9 cellular contexts compared by ENCODE assay signal in the genomic region with DNA sequence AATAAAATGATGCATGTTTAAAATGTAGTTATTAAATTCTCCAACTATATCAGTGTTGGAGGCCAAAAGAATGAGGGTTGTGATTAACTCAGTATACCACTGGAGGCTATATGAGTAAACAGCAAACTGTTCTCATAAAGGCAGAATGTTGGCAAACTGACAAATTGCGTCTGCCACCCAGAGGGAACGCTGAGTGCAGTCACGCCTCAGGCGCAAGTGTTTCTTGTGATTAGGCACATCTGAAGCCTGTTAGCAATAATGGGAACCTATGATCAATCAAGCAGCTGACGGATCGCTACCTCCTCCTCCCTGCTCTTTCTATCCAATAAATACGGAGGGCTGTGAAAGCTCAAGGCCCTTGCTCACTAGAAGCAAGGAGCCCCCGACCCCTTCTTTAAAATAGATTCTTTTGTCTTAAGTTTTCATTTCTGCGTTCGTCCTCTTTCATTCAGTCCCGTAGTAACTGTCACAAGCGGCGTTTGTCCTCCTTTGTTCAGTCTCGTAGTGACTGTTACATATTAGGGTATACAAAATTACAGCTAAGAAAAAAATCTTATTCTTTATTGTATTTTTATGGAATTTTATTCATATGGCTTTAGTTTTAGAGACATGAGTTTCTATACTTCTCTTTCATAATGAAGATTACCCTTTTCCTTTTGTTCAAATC.
DNase-seq lines count a peak whose midpoint lies in the region; FAIRE-seq and TF ChIP-seq lines count a peak whose summit lies in the region.
"Had no signal": no experiment of that assay in that cellular context is flagged by ENCODE, and none has a peak within 500 bp of the region (broad histone marks: within the 10 kb centered on the region; RNA-seq: fewer than 3 reads in every experiment).

No MANE protein-coding gene starts in this region.

- H3K9me3 Mint-ChIP-seq in nephron progenitor cell: peaks cover 25% of the 10 kb centered on the region

- peaks cover 11% of the 10 kb centered on the region for H3K36me3 Mint-ChIP-seq in nephron progenitor cell (ENCODE audit: low read depth)

- DNase-seq in DMS153 treated with DMSO at 0.1 percent for 48 hours (lab: John Stamatoyannopoulos, UW; ENCODE audit: unreplicated experiment): peak; percentile 5
- DNase-seq in NCI-H2227 (lab: John Stamatoyannopoulos, UW; ENCODE audit: unreplicated experiment): peak; percentile 50
- peak; percentile 76 for DNase-seq in dedifferentiated amniotic fluid mesenchymal stem cell (ENCODE audit: extremely low spot score)
- DNase-seq in nephron progenitor cell: peak; percentile 6
- no peak for DNase-seq in D721Med (ENCODE audit: insufficient read length, low spot score)
- DNase-seq in T-helper 1 cell: no peak
- no peak for DNase-seq in effector memory CD4-positive, alpha-beta T cell
- no peak for DNase-seq in activated gamma-delta T cell treated with Interleukin-2 at 50 U/mL for 16 hours
- DNase-seq: esophagus squamous epithelium had no signal

- H3K4me3 ChIP-seq in effector memory CD4-positive, alpha-beta T cell (ENCODE audit: insufficient read depth, low read depth, low read length, poor library complexity, severe bottlenecking): no peak overlapping the region
- H3K4me3 ChIP-seq: esophagus squamous epithelium had no signal

- no peak overlapping the region for H3K27ac ChIP-seq in effector memory CD4-positive, alpha-beta T cell (ENCODE audit: insufficient read depth, low read length, poor library complexity, severe bottlenecking)

- no peaks in the 10 kb centered on the region for H3K27me3 ChIP-seq in effector memory CD4-positive, alpha-beta T cell (replicated peaks; ENCODE audit: control insufficient read depth, insufficient read depth, low read length, poor library complexity, severe bottlenecking)
- H3K27me3 ChIP-seq: esophagus squamous epithelium had no signal

- no peak for FAIRE-seq in D721Med (lab: Jason Lieb, UNC)

- no peak overlapping the region for H3K4me3 Mint-ChIP-seq in nephron progenitor cell

- H3K36me3 ChIP-seq in effector memory CD4-positive, alpha-beta T cell (ENCODE audit: control insufficient read depth, insufficient read depth, low read length): no peaks in the 10 kb centered on the region
- H3K36me3 ChIP-seq: esophagus squamous epithelium had no signal

- TF ChIP-seq CTCF in nephron progenitor cell (IDR thresholded peaks at IDR 0.05) (no peak), D721Med (IDR thresholded peaks at IDR 0.05; ENCODE audit: insufficient read depth, missing control alignments) (no peak)

- peaks cover 17% of the 10 kb centered on the region for H3K4me1 Mint-ChIP-seq in nephron progenitor cell

- no peaks in the 10 kb centered on the region for H3K4me1 ChIP-seq in effector memory CD4-positive, alpha-beta T cell (ENCODE audit: control insufficient read depth, insufficient read depth, low read length, poor library complexity, severe bottlenecking)

- no peaks in the 10 kb centered on the region for H3K9me3 ChIP-seq in effector memory CD4-positive, alpha-beta T cell (ENCODE audit: control insufficient read depth, low read length)
- H3K9me3 ChIP-seq: esophagus squamous epithelium had no signal

- H3K27ac Mint-ChIP-seq in nephron progenitor cell: peak overlapping the region; percentile 47

- H3K27me3 Mint-ChIP-seq in nephron progenitor cell (ENCODE audit: low read depth, poor library complexity): no peaks in the 10 kb centered on the region

Comparison
In these comparisons a context has a peak if more than half of its experiments do, and no peak if none do; other contexts are left out.
1. DNase-seq: peak in DMS153 treated with DMSO at 0.1 percent for 48 hours (single experiment), NCI-H2227 (single experiment), dedifferentiated amniotic fluid mesenchymal stem cell (single experiment) and nephron progenitor cell (single experiment); none in D721Med (single experiment), T-helper 1 cell (0 of 5), effector memory CD4-positive, alpha-beta T cell (0 of 3) and activated gamma-delta T cell treated with Interleukin-2 at 50 U/mL for 16 hours (single experiment).